In the genomic region with DNA sequence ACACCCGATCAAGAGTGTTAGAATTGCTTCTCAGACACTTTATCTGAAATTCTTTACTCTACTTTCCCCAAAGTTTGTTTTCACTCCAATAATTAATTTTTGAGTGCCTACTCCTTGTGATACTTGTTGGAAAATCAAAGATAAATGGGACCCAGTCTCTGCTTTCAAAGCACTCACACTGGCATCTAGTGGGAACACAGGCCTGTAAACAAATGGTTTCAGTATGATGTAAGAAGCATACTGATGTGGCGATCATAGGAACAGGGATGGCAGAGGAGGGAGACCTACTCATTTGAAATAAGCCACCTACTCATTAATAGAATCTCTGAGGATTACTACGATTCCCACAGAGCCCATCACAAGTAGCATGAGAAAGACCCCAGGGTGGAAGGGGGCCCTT, we compare ENCODE assay signal across 19 cellular contexts.
DNase-seq lines count a peak whose midpoint lies in the region; ATAC-seq lines count a peak whose summit lies in the region.
"Had no signal": no experiment of that assay in that cellular context is flagged by ENCODE, and none has a peak within 500 bp of the region (broad histone marks: within the 10 kb centered on the region; RNA-seq: fewer than 3 reads in every experiment).

No MANE protein-coding gene starts in this region.

- no peaks in the 10 kb centered on the region for H3K9me2 ChIP-seq in GM23248 (ENCODE audit: insufficient read depth)

- H3K36me3 ChIP-seq in GM23248 (ENCODE audit: low read depth): no peaks in the 10 kb centered on the region
- no peaks in the 10 kb centered on the region for H3K36me3 ChIP-seq in naive thymus-derived CD4-positive, alpha-beta T cell (ENCODE audit: control insufficient read depth in 2 of 3, insufficient read depth in 3 of 3, low read length in 3 of 3)

- peak; percentile 9 for DNase-seq in GM23248
- peak; percentile 26 for DNase-seq in astrocyte of the hippocampus (ENCODE audit: low read depth, low spot score)
- DNase-seq in globus pallidus (ENCODE audit: low spot score): peak; percentile 20
- peak; percentile 5 for DNase-seq in midbrain (lab: John Stamatoyannopoulos, UW)
- DNase-seq in naive thymus-derived CD4-positive, alpha-beta T cell: no peak
- DNase-seq in NCI-H2029 (lab: John Stamatoyannopoulos, UW): no peak
- DNase-seq: AML-193, NCI-H1105 treated with DMSO at 0.1 percent for 48 hours, NCI-H1694, NCI-H2081 treated with DMSO at 0.1 percent for 48 hours, NCI-H2171 treated with DMSO at 0.1 percent for 48 hours, NCI-H526, PC-3, Right ventricle myocardium superior had no signal

- ATAC-seq in GM19463 (IDR thresholded peaks at IDR 0.05; ENCODE audit: unreplicated experiment) (no peak), HG02840 (IDR thresholded peaks at IDR 0.05; ENCODE audit: low FRiP score, unreplicated experiment) (no peak)
- no peak for ATAC-seq in naive thymus-derived CD4-positive, alpha-beta T cell
- ATAC-seq: GM23338, PC-3 had no signal

- peaks cover 0 to 13% (median 0%) of the 10 kb centered on the region in 5 donors for H3K36me3 Mint-ChIP-seq in naive thymus-derived CD4-positive, alpha-beta T cell
- H3K36me3 Mint-ChIP-seq: CD14-positive monocyte had no signal

- no peaks in the 10 kb centered on the region for H3K4me1 Mint-ChIP-seq in naive thymus-derived CD4-positive, alpha-beta T cell
- H3K4me1 Mint-ChIP-seq: CD14-positive monocyte, GM23338 had no signal

- 70 to 76% methylated on average over 3 of the region's 3 CpGs for WGBS in GM23248 (ENCODE audit: low coverage in 1 of 2, low lambda C conversion rate in 2 of 2, missing lambda C conversion rate in 2 of 2), 2 experiments

- H3K9ac ChIP-seq in GM23248: no peak overlapping the region

- in situ Hi-C loops in GM23248 (cut with MboI): no loop called here

- CTCF ChIA-PET in naive thymus-derived CD4-positive, alpha-beta T cell (lab: Charles Lee): no interaction called here

- H3K4me1 ChIP-seq in GM23248 (ENCODE audit: insufficient read depth): no peaks in the 10 kb centered on the region
- no peaks in the 10 kb centered on the region for H3K4me1 ChIP-seq in naive thymus-derived CD4-positive, alpha-beta T cell (ENCODE audit: control insufficient read depth in 2 of 2, insufficient read depth in 2 of 2, low read length in 2 of 2)

- H3K27me3 Mint-ChIP-seq in naive thymus-derived CD4-positive, alpha-beta T cell: peaks cover 0 to 3% (median 0%) of the 10 kb centered on the region in 5 donors
- H3K27me3 Mint-ChIP-seq: IgD-negative memory B cell had no signal

- no peak overlapping the region for H3K4me3 Mint-ChIP-seq in naive thymus-derived CD4-positive, alpha-beta T cell
- H3K4me3 Mint-ChIP-seq: CD14-positive monocyte, GM23338, IgD-negative memory B cell had no signal

- no peak overlapping the region for H3K4me3 ChIP-seq in GM23248
- no peak overlapping the region for H3K4me3 ChIP-seq in naive thymus-derived CD4-positive, alpha-beta T cell (ENCODE audit: low read length)
- H3K4me3 ChIP-seq: GM23338 had no signal

- POLR2A ChIA-PET in naive thymus-derived CD4-positive, alpha-beta T cell (lab: Charles Lee): no interaction called here

- no peaks in the 10 kb centered on the region; the same call in 1 of the 2 replicates for H3K27me3 ChIP-seq in GM23248 (replicated peaks; ENCODE audit: insufficient read depth)
- no peaks in the 10 kb centered on the region for H3K27me3 ChIP-seq in naive thymus-derived CD4-positive, alpha-beta T cell (ENCODE audit: control insufficient read depth in 2 of 2, insufficient read depth in 2 of 2, low read length in 2 of 2)

- H3F3A ChIP-seq in GM23248 (ENCODE audit: insufficient read depth): no peaks in the 10 kb centered on the region

- H4K20me1 ChIP-seq in GM23248 (ENCODE audit: insufficient read depth): no peaks in the 10 kb centered on the region

- H3K27ac Mint-ChIP-seq in naive thymus-derived CD4-positive, alpha-beta T cell: no peak overlapping the region
- H3K27ac Mint-ChIP-seq: CD14-positive monocyte, GM23338, IgD-negative memory B cell had no signal

- H3K4me2 ChIP-seq in GM23248 (ENCODE audit: unreplicated experiment): no peak overlapping the region
- H3K4me2 ChIP-seq: GM23338 had no signal

- no peaks in the 10 kb centered on the region for H3K79me2 ChIP-seq in GM23248 (ENCODE audit: insufficient read depth)

- H3K9me3 Mint-ChIP-seq in naive thymus-derived CD4-positive, alpha-beta T cell: peaks cover 0 to 24% (median 4%) of the 10 kb centered on the region in 11 donors

- H3K9me3 ChIP-seq in GM23248 (ENCODE audit: low read depth): no peaks in the 10 kb centered on the region
- H3K9me3 ChIP-seq in naive thymus-derived CD4-positive, alpha-beta T cell (ENCODE audit: control insufficient read depth in 2 of 3, low read length in 3 of 3): no peaks in the 10 kb centered on the region

- intact Hi-C loops in naive thymus-derived CD4-positive, alpha-beta T cell (cut with micrococcal nuclease): no loop called here

- H3K27ac ChIP-seq in GM23248: no peak overlapping the region
- no peak overlapping the region for H3K27ac ChIP-seq in naive thymus-derived CD4-positive, alpha-beta T cell (ENCODE audit: low read depth, low read length)

- H2AFZ ChIP-seq in GM23248: no peak overlapping the region
- H2AFZ ChIP-seq: GM23338 had no signal

Comparison
In these comparisons a context has a peak if more than half of its experiments do, and no peak if none do; other contexts are left out.
1. DNase-seq: peak in GM23248 (single experiment), astrocyte of the hippocampus (single experiment), globus pallidus (single experiment) and midbrain (single experiment); none in naive thymus-derived CD4-positive, alpha-beta T cell (0 of 9) and NCI-H2029 (single experiment).